3 cellular contexts compared by ENCODE assay signal in the genomic region with DNA sequence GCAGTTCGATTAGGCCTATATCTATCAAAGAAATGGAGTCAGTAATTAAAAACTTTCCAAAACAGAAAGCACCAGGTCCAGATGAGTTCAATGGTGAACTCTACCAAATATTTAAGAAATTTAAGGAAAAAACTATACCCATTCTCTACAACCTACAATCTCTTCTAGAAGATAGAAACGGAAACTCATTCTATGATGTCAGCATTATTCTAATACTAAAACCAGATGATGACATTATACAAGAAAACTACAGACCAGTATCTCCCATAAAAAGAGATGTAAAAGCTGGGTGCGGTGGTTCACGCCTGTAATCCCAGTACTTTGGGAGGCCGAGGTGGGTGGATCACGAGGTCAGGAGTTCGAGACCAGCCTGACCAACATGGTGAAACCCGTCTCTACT.
TF ChIP-seq lines count a peak whose summit lies in the region.

No MANE protein-coding gene starts in this region.

TF ChIP-seq in HepG2, 621 proteins besides CTCF, POLR2A, EP300 and RAD21:
- TF ChIP-seq, protein P1, sequence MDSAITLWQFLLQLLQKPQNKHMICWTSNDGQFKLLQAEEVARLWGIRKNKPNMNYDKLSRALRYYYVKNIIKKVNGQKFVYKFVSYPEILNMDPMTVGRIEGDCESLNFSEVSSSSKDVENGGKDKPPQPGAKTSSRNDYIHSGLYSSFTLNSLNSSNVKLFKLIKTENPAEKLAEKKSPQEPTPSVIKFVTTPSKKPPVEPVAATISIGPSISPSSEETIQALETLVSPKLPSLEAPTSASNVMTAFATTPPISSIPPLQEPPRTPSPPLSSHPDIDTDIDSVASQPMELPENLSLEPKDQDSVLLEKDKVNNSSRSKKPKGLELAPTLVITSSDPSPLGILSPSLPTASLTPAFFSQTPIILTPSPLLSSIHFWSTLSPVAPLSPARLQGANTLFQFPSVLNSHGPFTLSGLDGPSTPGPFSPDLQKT (CRISPR knock-in tag; IDR thresholded peaks at IDR 0.05; ENCODE audit: borderline replicate concordance) = no peak
- TF ChIP-seq MAFK (conservative IDR thresholded peaks at IDR 0.05 in 1 of 2, IDR thresholded peaks at IDR 0.05 in 1 of 2; ENCODE audit: low read length in 2 of 2) = peak; percentile 30 to 54; a peak in 3 of 4 replicates

TF ChIP-seq in A549, 52 proteins besides CTCF, POLR2A, EP300 and RAD21:
- TF ChIP-seq JUN (IDR thresholded peaks at IDR 0.05) = no peak
- TF ChIP-seq MAFK (IDR thresholded peaks at IDR 0.05; ENCODE audit: partially characterized antibody) = peak; percentile 36
- TF ChIP-seq, protein P2, sequence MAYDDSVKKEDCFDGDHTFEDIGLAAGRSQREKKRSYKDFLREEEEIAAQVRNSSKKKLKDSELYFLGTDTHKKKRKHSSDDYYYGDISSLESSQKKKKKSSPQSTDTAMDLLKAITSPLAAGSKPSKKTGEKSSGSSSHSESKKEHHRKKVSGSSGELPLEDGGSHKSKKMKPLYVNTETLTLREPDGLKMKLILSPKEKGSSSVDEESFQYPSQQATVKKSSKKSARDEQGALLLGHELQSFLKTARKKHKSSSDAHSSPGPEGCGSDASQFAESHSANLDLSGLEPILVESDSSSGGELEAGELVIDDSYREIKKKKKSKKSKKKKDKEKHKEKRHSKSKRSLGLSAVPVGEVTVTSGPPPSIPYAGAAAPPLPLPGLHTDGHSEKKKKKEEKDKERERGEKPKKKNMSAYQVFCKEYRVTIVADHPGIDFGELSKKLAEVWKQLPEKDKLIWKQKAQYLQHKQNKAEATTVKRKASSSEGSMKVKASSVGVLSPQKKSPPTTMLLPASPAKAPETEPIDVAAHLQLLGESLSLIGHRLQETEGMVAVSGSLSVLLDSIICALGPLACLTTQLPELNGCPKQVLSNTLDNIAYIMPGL (CRISPR knock-in tag; IDR thresholded peaks at IDR 0.05; ENCODE audit: borderline replicate concordance) = no peak

TF ChIP-seq in K562, 482 proteins besides CTCF, POLR2A, EP300 and RAD21:
- TF ChIP-seq C11orf30 (IDR thresholded peaks at IDR 0.05; ENCODE audit: low read depth) (peak; percentile 41; the same call in 1 of the 2 replicates), ZNF316 (IDR thresholded peaks at IDR 0.05) (peak; percentile 54; the same call in 1 of the 2 replicates), BRCA1 (IDR thresholded peaks at IDR 0.05) (no peak), BRCA1 (CRISPR knock-in tag; IDR thresholded peaks at IDR 0.05) (no peak), MAFG (tag; conservative IDR thresholded peaks at IDR 0.05) (0 out of 2 replicates have a peak, but pooled peaks have one; percentile 21), ZNF124 (CRISPR knock-in tag; IDR thresholded peaks at IDR 0.05) (no peak)
